9 cellular contexts compared by ENCODE assay signal in genomic region chr1:203286161-203286984, GRCh38. TPM values are rescaled to one million over a fixed set of nuclear protein-coding genes. Genes with fewer than 3 reads are reported as not detected.
A peak's percentile ranks its signal among the peaks of the same experiment; 100 is the strongest.
DNase-seq lines count a peak whose midpoint lies in the region; ATAC-seq, FAIRE-seq and TF ChIP-seq lines count a peak whose summit lies in the region.
"Had no signal": no experiment of that assay in that cellular context is flagged by ENCODE, and none has a peak within 500 bp of the region (broad histone marks: within the 10 kb centered on the region; RNA-seq: fewer than 3 reads in every experiment).

No MANE protein-coding gene starts in this region.

- H3K9me2 ChIP-seq in PC-3 (replicated peaks; ENCODE audit: low read length): no peaks in the 10 kb centered on the region

- H3K27me3 ChIP-seq in CD8-positive, alpha-beta memory T cell (ENCODE audit: insufficient read depth, low read length, poor library complexity, severe bottlenecking): no peaks in the 10 kb centered on the region
- H3K27me3 ChIP-seq in NT2/D1 (ENCODE audit: insufficient read depth, insufficient read length) (peaks cover 12% of the 10 kb centered on the region), endodermal cell (ENCODE audit: control insufficient read depth, insufficient read depth, low read length, poor library complexity, severe bottlenecking) (no peaks in the 10 kb centered on the region), pancreas (no peaks in the 10 kb centered on the region), PC-3 (ENCODE audit: low read length) (peaks cover 46% of the 10 kb centered on the region)

- BruUV-seq in PC-3 (replicated peaks; lab: Mats Ljungman, UMichigan): no TSS peak

- no peaks in the 10 kb centered on the region for H3F3A ChIP-seq in PC-3 (ENCODE audit: low read length, unreplicated experiment)

- no peak for FAIRE-seq in pancreas (lab: Jason Lieb, UNC)
- FAIRE-seq: endometrium had no signal

- H3K9me3 Mint-ChIP-seq in CD8-positive, alpha-beta memory T cell: peaks cover 0 to 2% (median 0%) of the 10 kb centered on the region in 5 donors
- no peaks in the 10 kb centered on the region for H3K9me3 Mint-ChIP-seq in endodermal cell

- peaks cover 56% of the 10 kb centered on the region for H3K4me1 ChIP-seq in CD8-positive, alpha-beta memory T cell (ENCODE audit: insufficient read depth, low read length)
- H3K4me1 ChIP-seq in NT2/D1 (ENCODE audit: insufficient read depth, insufficient read length) (peaks cover 29% of the 10 kb centered on the region), endodermal cell (ENCODE audit: control insufficient read depth, insufficient read depth, low read length) (peaks cover 23% of the 10 kb centered on the region), pancreas (peaks cover 59 to 87% (median 74%) of the 10 kb centered on the region in 3 donors), PC-3 (ENCODE audit: insufficient read depth, low read length) (no peaks in the 10 kb centered on the region; the same call in 1 of the 2 replicates)

- H3K9ac ChIP-seq in NT2/D1 (ENCODE audit: insufficient read length, low read depth) (peak overlapping the region; percentile 3), endodermal cell (ENCODE audit: extremely low read depth, low read length, poor library complexity, severe bottlenecking) (no peak overlapping the region), PC-3 (ENCODE audit: low read length) (no peak overlapping the region)

- H3K4me1 Mint-ChIP-seq in CD8-positive, alpha-beta memory T cell: peaks cover 57 to 62% (median 57%) of the 10 kb centered on the region in 3 donors
- H3K4me1 Mint-ChIP-seq in endodermal cell: peaks cover 60% of the 10 kb centered on the region

- no peak overlapping the region for H2AFZ ChIP-seq in PC-3 (ENCODE audit: low read length)

- peak overlapping the region; percentile 85 for H3K27ac ChIP-seq in CD8-positive, alpha-beta memory T cell (ENCODE audit: low read depth, low read length)
- H3K27ac ChIP-seq in endodermal cell (ENCODE audit: low read depth, low read length): no peak overlapping the region
- peak overlapping the region; percentile 96 to 99 (median 98) for H3K27ac ChIP-seq in pancreas
- H3K27ac ChIP-seq in PC-3 (ENCODE audit: low read length): no peak overlapping the region

- peaks cover 0 to 2% (median 0%) of the 10 kb centered on the region in 3 donors for H3K36me3 Mint-ChIP-seq in CD8-positive, alpha-beta memory T cell
- no peaks in the 10 kb centered on the region for H3K36me3 Mint-ChIP-seq in endodermal cell (ENCODE audit: low read depth)

- no peaks in the 10 kb centered on the region for H4K20me1 ChIP-seq in PC-3 (ENCODE audit: low read length)

- TF ChIP-seq CTCF in endodermal cell (conservative IDR thresholded peaks at IDR 0.05) (peak; percentile 49), pancreas (IDR thresholded peaks at IDR 0.05) (no peak), PC-3 (conservative IDR thresholded peaks at IDR 0.05; ENCODE audit: low read depth, low read length) (no peak)

- 77 to 78% methylated on average over 6 to 9 of the region's 9 CpGs for WGBS in endodermal cell (ENCODE audit: insufficient coverage in 1 of 2, insufficient read length in 1 of 2), 2 experiments
- WGBS in pancreas, 2 donors: 35 to 38% methylated on average over 9 of the region's 9 CpGs

- H3K4me3 ChIP-seq in CD8-positive, alpha-beta memory T cell (ENCODE audit: low read length): peak overlapping the region; percentile 21
- no peak overlapping the region for H3K4me3 ChIP-seq in NT2/D1 (ENCODE audit: insufficient read length, low read depth)
- no peak overlapping the region for H3K4me3 ChIP-seq in endodermal cell (ENCODE audit: low read length)
- H3K4me3 ChIP-seq in pancreas: no peak overlapping the region
- H3K4me3 ChIP-seq in PC-3 (ENCODE audit: low read length): no peak overlapping the region

- intact Hi-C loops in pancreas (cut with DNase I) (no loop called here), PC-3 (cut with micrococcal nuclease) (no loop called here)

- DNase-seq in CD8-positive, alpha-beta memory T cell: no peak
- DNase-seq in NT2/D1 (ENCODE audit: low read depth, low spot score): no peak
- DNase-seq in endodermal cell: peak; percentile 69
- peak in 3 of 6 donors; percentile 50 to 73 (median 53) for DNase-seq in pancreas
- no peak for DNase-seq in mucosa of gallbladder (ENCODE audit: low spot score)
- no peak for DNase-seq in NCI-H526 (lab: John Stamatoyannopoulos, UW)
- no peak for DNase-seq in NCI-H524 (lab: John Stamatoyannopoulos, UW)
- no peak for DNase-seq in PC-3

- H3K9me3 ChIP-seq in CD8-positive, alpha-beta memory T cell (ENCODE audit: low read length): no peaks in the 10 kb centered on the region
- H3K9me3 ChIP-seq in NT2/D1 (ENCODE audit: insufficient read depth, low read length) (no peaks in the 10 kb centered on the region), endodermal cell (ENCODE audit: control insufficient read depth, low read length) (no peaks in the 10 kb centered on the region), pancreas (no peaks in the 10 kb centered on the region), PC-3 (ENCODE audit: low read length) (no peaks in the 10 kb centered on the region)

- peak overlapping the region; percentile 99 to 100 (median 100) for H3K27ac Mint-ChIP-seq in CD8-positive, alpha-beta memory T cell
- H3K27ac Mint-ChIP-seq in endodermal cell: no peak overlapping the region

- no peaks in the 10 kb centered on the region for H3K36me3 ChIP-seq in CD8-positive, alpha-beta memory T cell (ENCODE audit: insufficient read depth, low read length)
- H3K36me3 ChIP-seq in NT2/D1 (ENCODE audit: insufficient read depth, insufficient read length, low read length) (no peaks in the 10 kb centered on the region), endodermal cell (ENCODE audit: control insufficient read depth, insufficient read depth, low read length) (no peaks in the 10 kb centered on the region), pancreas (no peaks in the 10 kb centered on the region), PC-3 (ENCODE audit: low read depth, low read length) (no peaks in the 10 kb centered on the region)

- no peak overlapping the region for H3K4me2 ChIP-seq in PC-3 (ENCODE audit: low read length)

- POLR2A ChIA-PET in CD8-positive, alpha-beta memory T cell (lab: Charles Lee): interaction anchor here (0.6 to 7.1 kb wide), 4 partner anchors 22 to 730 kb away, joined by 3 to 161 read pairs (median 72); partner anchors contain the start of genes BTG2 and LAX1
- POLR2A ChIA-PET in PC-3 (lab: Charles Lee; ENCODE audit: unreplicated experiment): interaction anchor here (0.6 kb wide), 1 partner anchor 41 kb away, joined by 3 read pairs; no protein-coding TSS in a partner anchor

- peaks cover 0 to 13% of the 10 kb centered on the region in 2 donors for H3K27me3 Mint-ChIP-seq in CD8-positive, alpha-beta memory T cell
- peaks cover 17% of the 10 kb centered on the region for H3K27me3 Mint-ChIP-seq in endodermal cell (ENCODE audit: insufficient read depth)

- no peaks in the 10 kb centered on the region for H3K79me2 ChIP-seq in PC-3 (ENCODE audit: low read length)

- peak overlapping the region; percentile 19 to 86 (median 71) for H3K4me3 Mint-ChIP-seq in CD8-positive, alpha-beta memory T cell
- no peak overlapping the region for H3K4me3 Mint-ChIP-seq in endodermal cell

- CTCF ChIA-PET in CD8-positive, alpha-beta memory T cell (lab: Charles Lee): interaction anchor here (1.1 to 30.7 kb wide), 7 partner anchors 10 to 201 kb away, joined by 3 to 775 read pairs (median 66); partner anchors contain the start of gene BTG2
- CTCF ChIA-PET in PC-3 (lab: Charles Lee): no interaction called here

- ATAC-seq in pancreas (peak in 2 of 4 donors; percentile 1 to 2), PC-3 (no peak)

RNA-seq across cellular contexts. Expression of gene BTG2, which starts 18.9 kb away (rescaled TPM):
- 100 to 1,000 TPM in 1 of 2 experiments, 10 to 100 TPM in 1; 97.8 to 102 TPM for total RNA-seq in CD8-positive, alpha-beta memory T cell
- polyA plus RNA-seq in CD8-positive, alpha-beta memory T cell: 138 TPM
- total RNA-seq in endodermal cell (10 to 100 TPM; 49.8 to 54.6 TPM), pancreas (100 to 1,000 TPM in 5 of 6 donors, 10 to 100 TPM in 1; 83.1 to 452 (median 192) TPM), mucosa of gallbladder (111 TPM), PC-3 (2014; rRNA removed) (2.2 and 2.4 TPM in 2 replicates)
- 73.2 TPM for polyA plus RNA-seq in endodermal cell (2013, experiment 1 of 2)
- polyA plus RNA-seq in endodermal cell (2013, experiment 2 of 2): 77.5 TPM
- polyA plus RNA-seq in pancreas: 100 to 1,000 TPM; 143 to 197 TPM

RNA-seq across cellular contexts. Expression of gene CHIT1, which starts 56.9 kb away (rescaled TPM):
- total RNA-seq in CD8-positive, alpha-beta memory T cell: under 1 TPM in 1 of 2 experiments, not detected in 1; 0.07 TPM
- not detected for polyA plus RNA-seq in CD8-positive, alpha-beta memory T cell
- total RNA-seq in endodermal cell: under 1 TPM in 1 of 2 donors, not detected in 1; 0.07 TPM
- polyA plus RNA-seq in endodermal cell (2013, experiment 1 of 2): not detected
- polyA plus RNA-seq in endodermal cell (2013, experiment 2 of 2): not detected
- total RNA-seq in pancreas: under 1 TPM; 0.05 to 0.38 (median 0.18) TPM
- under 1 TPM; 0.23 to 0.28 TPM for polyA plus RNA-seq in pancreas
- total RNA-seq in mucosa of gallbladder: 0.06 TPM
- total RNA-seq in PC-3 (2014; rRNA removed): 0.06 TPM in 1 of 2 replicates, not detected in the other

Comparison
In these comparisons a context has a peak if more than half of its experiments do, and no peak if none do; other contexts are left out.
1. H3K27ac ChIP-seq: peak in CD8-positive, alpha-beta memory T cell (single experiment) and pancreas (4 of 4); none in endodermal cell (single experiment) and PC-3 (single experiment).
2. RNA of gene BTG2, which starts 18.9 kb away (total RNA-seq): 83.1 to 452 TPM in pancreas, 111 TPM in mucosa of gallbladder (single experiment), 97.8 to 102 TPM in CD8-positive, alpha-beta memory T cell and 49.8 to 54.6 TPM in endodermal cell; 2.2 to 2.4 TPM in PC-3; every median in the first group is over 10 times any median in the second.